17 cellular contexts compared by ENCODE assay signal in the genomic region with DNA sequence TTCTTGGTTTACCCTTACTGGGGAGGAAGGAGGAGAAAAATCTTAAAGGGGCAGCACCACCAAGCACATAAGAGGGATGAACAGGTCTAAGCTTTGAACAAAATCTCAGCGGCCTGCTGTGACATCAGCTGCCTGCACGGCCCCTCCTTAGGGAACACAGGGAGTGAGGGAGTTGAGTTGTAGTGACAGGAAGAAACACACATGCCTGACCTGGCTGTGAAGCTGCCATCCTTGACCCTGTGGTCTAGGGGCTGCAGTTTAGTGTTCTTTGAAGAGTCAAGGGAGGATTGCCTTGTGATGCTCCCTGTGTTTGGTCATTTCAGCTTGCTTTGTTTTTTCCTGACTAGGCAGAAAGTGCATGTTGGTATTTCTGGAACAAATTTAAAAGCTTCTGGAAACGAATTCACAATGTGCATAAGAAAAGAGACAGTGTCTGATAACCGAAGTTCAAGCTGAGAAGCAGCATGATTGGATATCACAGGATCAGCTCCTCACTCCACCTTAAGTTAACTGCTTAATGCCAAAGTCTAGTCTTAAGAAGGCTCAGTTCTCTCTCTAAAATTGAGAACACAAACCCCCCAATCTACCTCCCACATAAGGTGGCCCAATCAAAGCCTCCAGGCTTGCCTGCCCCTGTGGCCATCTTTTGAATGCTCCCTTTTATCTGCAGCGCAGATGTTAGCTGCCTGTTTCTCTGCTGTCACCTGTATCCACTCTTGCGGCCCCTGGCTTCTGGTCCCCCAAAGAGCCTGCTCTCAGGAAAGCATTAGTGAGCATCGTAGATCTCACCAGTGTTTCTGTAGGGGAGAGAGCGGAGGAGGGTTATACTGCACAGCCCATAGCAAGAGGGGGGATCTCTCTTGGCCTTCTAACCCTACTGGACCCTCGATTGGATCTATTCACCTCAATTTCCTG.
"Had no signal": no experiment of that assay in that cellular context is flagged by ENCODE, and none has a peak within 500 bp of the region (broad histone marks: within the 10 kb centered on the region; RNA-seq: fewer than 3 reads in every experiment).

No MANE protein-coding gene starts in this region.

- DNase-seq: cortex of kidney; dorsolateral prefrontal cortex; effector CD8-positive, alpha-beta T cell; kidney; left cardiac atrium; mesenchymal stem cell; midbrain; right cardiac atrium; stimulated activated CD4-positive, alpha-beta T cell treated with anti-CD3 and anti-CD28 coated beads, Interleukin-2, amount 100 ng/mL, for 48 hours; stimulated activated naive CD4-positive, alpha-beta T cell treated with Interleukin-2 at 50 U/mL for 16 hours; upper lobe of left lung; uterus had no signal

- H3K9me3 ChIP-seq: neutrophil, upper lobe of left lung, uterus had no signal

- H3K36me3 Mint-ChIP-seq: natural killer cell treated with Interleukin-12 subunit alpha and Interleukin-12 subunit beta and Interleukin-15 and Interleukin-18, amount 100 ng/mL, for 72 hours had no signal

- H3K27me3 ChIP-seq: upper lobe of left lung, uterus had no signal

- H3K4me1 ChIP-seq: upper lobe of left lung, uterus had no signal

- ATAC-seq: left cardiac atrium; natural killer cell treated with Interleukin-12 subunit alpha and Interleukin-12 subunit beta and Interleukin-15 and Interleukin-18, amount 100 ng/mL, for 72 hours; right cardiac atrium had no signal

- H3K4me3 ChIP-seq: dorsolateral prefrontal cortex, lung, smooth muscle cell, upper lobe of left lung, uterus had no signal

- H3K4me3 Mint-ChIP-seq: natural killer cell treated with Interleukin-12 subunit alpha and Interleukin-12 subunit beta and Interleukin-15 and Interleukin-18, amount 100 ng/mL, for 72 hours had no signal

- H3K27ac ChIP-seq: dorsolateral prefrontal cortex, neutrophil, upper lobe of left lung, uterus had no signal

- H3K27ac Mint-ChIP-seq: natural killer cell treated with Interleukin-12 subunit alpha and Interleukin-12 subunit beta and Interleukin-15 and Interleukin-18, amount 100 ng/mL, for 72 hours; progenitor cell of endocrine pancreas had no signal

- H3K36me3 ChIP-seq: neutrophil, upper lobe of left lung, uterus had no signal

- H3K9me3 Mint-ChIP-seq: natural killer cell treated with Interleukin-12 subunit alpha and Interleukin-12 subunit beta and Interleukin-15 and Interleukin-18, amount 100 ng/mL, for 72 hours had no signal
